13 cellular contexts compared by ENCODE assay signal in genomic region chr1:12176298-12177118, GRCh38. TPM values are rescaled to one million over a fixed set of nuclear protein-coding genes. Genes with fewer than 3 reads are reported as not detected.
A peak's percentile ranks its signal among the peaks of the same experiment; 100 is the strongest.
DNase-seq lines count a peak whose midpoint lies in the region; ATAC-seq and TF ChIP-seq lines count a peak whose summit lies in the region.
"Had no signal": no experiment of that assay in that cellular context is flagged by ENCODE, and none has a peak within 500 bp of the region (broad histone marks: within the 10 kb centered on the region; RNA-seq: fewer than 3 reads in every experiment).

No MANE protein-coding gene starts in this region.

- H3K27me3 Mint-ChIP-seq in CD4-positive, alpha-beta memory T cell: peaks cover 0 to 3% of the 10 kb centered on the region in 2 donors
- no peaks in the 10 kb centered on the region for H3K27me3 Mint-ChIP-seq in T-helper 2 cell treated with Interferon-gamma antibody and Interleukin-4, amounts not matched to agents 5 μg/mL and 100 μg/mL, for 36 hours (ENCODE audit: low read depth)
- H3K27me3 Mint-ChIP-seq: stimulated activated naive B cell treated with anti-CD40 and anti-IgM and Interleukin-4, amounts not matched to agents 10 μg/mL and 1 μg/mL and 100 μg/mL, for 72 hours had no signal

- CTCF ChIA-PET in CD4-positive, alpha-beta memory T cell (lab: Charles Lee; ENCODE audit: partially characterized antibody): interaction anchor here (0.6 to 15.7 kb wide), 11 partner anchors 8 to 53 kb away, joined by 3 to 213 read pairs (median 8); partner anchors contain the start of gene TNFRSF1B

- H3K4me1 ChIP-seq in CD4-positive, alpha-beta memory T cell (ENCODE audit: insufficient read depth, low read length): peaks cover 100% of the 10 kb centered on the region
- H3K4me1 ChIP-seq in gastroesophageal sphincter: peaks cover 0 to 98% (median 20%) of the 10 kb centered on the region in 3 donors
- peaks cover 57 to 94% (median 79%) of the 10 kb centered on the region in 3 donors for H3K4me1 ChIP-seq in skeletal muscle tissue (ENCODE audit: control insufficient read depth in 3 of 3, insufficient read depth in 3 of 3, low read length in 3 of 3)
- H3K4me1 ChIP-seq in testis: peaks cover 2% of the 10 kb centered on the region

- H3K9me3 Mint-ChIP-seq in CD4-positive, alpha-beta memory T cell: no peaks in the 10 kb centered on the region
- H3K9me3 Mint-ChIP-seq in T-helper 2 cell treated with Interferon-gamma antibody and Interleukin-4, amounts not matched to agents 5 μg/mL and 100 μg/mL, for 36 hours: no peaks in the 10 kb centered on the region

- no peaks in the 10 kb centered on the region for H3K9me3 ChIP-seq in CD4-positive, alpha-beta memory T cell (ENCODE audit: control insufficient read depth in 1 of 2, low read length in 2 of 2)
- H3K9me3 ChIP-seq in gastroesophageal sphincter (no peaks in the 10 kb centered on the region), skeletal muscle tissue (ENCODE audit: control insufficient read depth in 3 of 3, low read length in 3 of 3) (no peaks in the 10 kb centered on the region), testis (no peaks in the 10 kb centered on the region)

- peak overlapping the region; percentile 98 to 100 (median 100) for H3K27ac Mint-ChIP-seq in CD4-positive, alpha-beta memory T cell
- peak overlapping the region; percentile 86 for H3K27ac Mint-ChIP-seq in T-helper 2 cell treated with Interferon-gamma antibody and Interleukin-4, amounts not matched to agents 5 μg/mL and 100 μg/mL, for 36 hours

- peaks cover 9 to 44% of the 10 kb centered on the region in 2 donors for H3K36me3 Mint-ChIP-seq in CD4-positive, alpha-beta memory T cell
- H3K36me3 Mint-ChIP-seq in T-helper 2 cell treated with Interferon-gamma antibody and Interleukin-4, amounts not matched to agents 5 μg/mL and 100 μg/mL, for 36 hours (ENCODE audit: low read depth): peaks cover 46% of the 10 kb centered on the region

- no peak for ATAC-seq in gastroesophageal sphincter
- ATAC-seq: stimulated activated naive B cell treated with anti-CD40 and anti-IgM and Interleukin-4, amounts not matched to agents 10 μg/mL and 1 μg/mL and 100 μg/mL, for 72 hours had no signal

- no peaks in the 10 kb centered on the region for H3K27me3 ChIP-seq in CD4-positive, alpha-beta memory T cell (ENCODE audit: insufficient read depth, low read length)
- H3K27me3 ChIP-seq in gastroesophageal sphincter (peaks cover 35% of the 10 kb centered on the region), skeletal muscle tissue (ENCODE audit: control insufficient read depth in 3 of 3, insufficient read depth in 3 of 3, low read length in 3 of 3) (no peaks in the 10 kb centered on the region), testis (no peaks in the 10 kb centered on the region)

- POLR2A ChIA-PET in CD4-positive, alpha-beta memory T cell (lab: Charles Lee; ENCODE audit: partially characterized antibody): interaction anchor here (0.6 to 50.6 kb wide), 13 partner anchors 9 to 269 kb away, joined by 3 to 1713 read pairs (median 14); partner anchors contain the start of gene TNFRSF1B

- peaks cover 46 to 98% (median 84%) of the 10 kb centered on the region in 4 donors for H3K4me1 Mint-ChIP-seq in CD4-positive, alpha-beta memory T cell
- peaks cover 71% of the 10 kb centered on the region for H3K4me1 Mint-ChIP-seq in T-helper 2 cell treated with Interferon-gamma antibody and Interleukin-4, amounts not matched to agents 5 μg/mL and 100 μg/mL, for 36 hours (ENCODE audit: low read depth)

- no peak overlapping the region for H3K4me3 ChIP-seq in CD4-positive, alpha-beta memory T cell (ENCODE audit: low read length in 2 of 2)
- H3K4me3 ChIP-seq in gastroesophageal sphincter: no peak overlapping the region
- H3K4me3 ChIP-seq in skeletal muscle tissue (ENCODE audit: low read length in 3 of 3): no peak overlapping the region
- H3K4me3 ChIP-seq in testis: no peak overlapping the region
- H3K4me3 ChIP-seq: dorsolateral prefrontal cortex had no signal

- TF ChIP-seq POLR2A in gastroesophageal sphincter (IDR thresholded peaks at IDR 0.05) (no peak), testis (IDR thresholded peaks at IDR 0.05) (no peak)

- WGBS in gastroesophageal sphincter (ENCODE audit: low coverage in 1 of 2), 2 donors: 80 to 82% methylated on average over 3 to 5 of the region's 6 CpGs
- 81 to 89% methylated on average over 6 of the region's 6 CpGs for WGBS in testis, 2 donors

- peak in 1 of 5 donors; percentile 35 for DNase-seq in CD4-positive, alpha-beta memory T cell
- DNase-seq in T-helper 2 cell treated with Interferon-gamma antibody and Interleukin-4, amounts not matched to agents 5 μg/mL and 100 μg/mL, for 36 hours (ENCODE audit: low spot score): no peak
- DNase-seq in testis (no peak), dedifferentiated amniotic fluid mesenchymal stem cell (ENCODE audit: extremely low spot score) (no peak), NCI-H345 (lab: John Stamatoyannopoulos, UW) (no peak)
- DNase-seq: dorsolateral prefrontal cortex; GOT3; NCI-H187 treated with DMSO at 0.1 percent for 48 hours; NCI-H748 treated with DMSO at 0.1 percent for 48 hours; stimulated activated CD4-positive, alpha-beta T cell treated with anti-CD3 and anti-CD28 coated beads, Interleukin-4, amount 100 ng/mL, for 24 hours; stimulated activated naive B cell treated with anti-CD40 and anti-IgM and Interleukin-4, amounts not matched to agents 10 μg/mL and 1 μg/mL and 100 μg/mL, for 72 hours had no signal

- no peaks in the 10 kb centered on the region for H3K36me3 ChIP-seq in CD4-positive, alpha-beta memory T cell (ENCODE audit: insufficient read depth, low read length)
- H3K36me3 ChIP-seq in gastroesophageal sphincter: no peaks in the 10 kb centered on the region
- no peaks in the 10 kb centered on the region for H3K36me3 ChIP-seq in skeletal muscle tissue (ENCODE audit: control insufficient read depth in 3 of 3, insufficient read depth in 3 of 3, low read length in 3 of 3)
- no peaks in the 10 kb centered on the region for H3K36me3 ChIP-seq in testis (ENCODE audit: low read depth, missing control alignments)

- no peak for TF ChIP-seq CTCF in gastroesophageal sphincter (IDR thresholded peaks at IDR 0.05)
- TF ChIP-seq CTCF in testis (IDR thresholded peaks at IDR 0.05): no peak

- H3K9ac ChIP-seq in skeletal muscle tissue (ENCODE audit: low read depth in 1 of 3, low read length in 3 of 3): no peak overlapping the region

- H3K27ac ChIP-seq in CD4-positive, alpha-beta memory T cell (ENCODE audit: low read depth, low read length): peak overlapping the region; percentile 97
- peak overlapping the region in 3 of 4 donors; percentile 20 to 76 (median 54) for H3K27ac ChIP-seq in gastroesophageal sphincter
- peak overlapping the region; percentile 84 for H3K27ac ChIP-seq in skeletal muscle tissue (ENCODE audit: low read depth, low read length)
- no peak overlapping the region for H3K27ac ChIP-seq in testis

- TF ChIP-seq EP300 in gastroesophageal sphincter (IDR thresholded peaks at IDR 0.05): no peak

- intact Hi-C loops in CD4-positive, alpha-beta memory T cell (cut with micrococcal nuclease): no loop called here
- intact Hi-C loops in testis (cut with DNase I; ENCODE audit: low total_unique reads): no loop called here

- peak overlapping the region; percentile 36 to 84 (median 75) for H3K4me3 Mint-ChIP-seq in CD4-positive, alpha-beta memory T cell
- peak overlapping the region; percentile 67 for H3K4me3 Mint-ChIP-seq in T-helper 2 cell treated with Interferon-gamma antibody and Interleukin-4, amounts not matched to agents 5 μg/mL and 100 μg/mL, for 36 hours

RNA-seq across cellular contexts. Expression of gene TNFRSF1B, which starts 9.7 kb away (rescaled TPM):
- 100 to 1,000 TPM; 111 TPM for total RNA-seq in CD4-positive, alpha-beta memory T cell
- polyA plus RNA-seq in CD4-positive, alpha-beta memory T cell: 100 to 1,000 TPM; 150 to 201 TPM
- total RNA-seq in gastroesophageal sphincter (10 to 100 TPM; 10.9 to 34.9 (median 31.0) TPM), skeletal muscle tissue (9.9 TPM), testis (1 to 10 TPM; 7.7 to 8.0 TPM)
- polyA plus RNA-seq in testis (ENCODE audit: insufficient read depth, low read depth, low replicate concordance): 10.6 TPM

RNA-seq across cellular contexts. Expression of gene VPS13D, which starts 53.3 kb away (rescaled TPM):
- total RNA-seq in CD4-positive, alpha-beta memory T cell: 10 to 100 TPM; 92.7 to 96.3 TPM
- 10 to 100 TPM; 10.2 to 12.3 TPM for polyA plus RNA-seq in CD4-positive, alpha-beta memory T cell
- total RNA-seq in gastroesophageal sphincter (10 to 100 TPM; 62.3 to 95.5 (median 81.5) TPM), skeletal muscle tissue (40.2 TPM), testis (100 to 1,000 TPM in 1 of 2 donors, 10 to 100 TPM in 1; 86.8 to 125 TPM)
- polyA plus RNA-seq in testis (ENCODE audit: insufficient read depth, low read depth, low replicate concordance): 51.9 TPM

Comparison
In these comparisons a context has a peak if more than half of its experiments do, and no peak if none do; other contexts are left out.
1. H3K27ac ChIP-seq: peak in CD4-positive, alpha-beta memory T cell (single experiment), gastroesophageal sphincter (3 of 4) and skeletal muscle tissue (single experiment); none in testis (0 of 2).